In the genomic region with DNA sequence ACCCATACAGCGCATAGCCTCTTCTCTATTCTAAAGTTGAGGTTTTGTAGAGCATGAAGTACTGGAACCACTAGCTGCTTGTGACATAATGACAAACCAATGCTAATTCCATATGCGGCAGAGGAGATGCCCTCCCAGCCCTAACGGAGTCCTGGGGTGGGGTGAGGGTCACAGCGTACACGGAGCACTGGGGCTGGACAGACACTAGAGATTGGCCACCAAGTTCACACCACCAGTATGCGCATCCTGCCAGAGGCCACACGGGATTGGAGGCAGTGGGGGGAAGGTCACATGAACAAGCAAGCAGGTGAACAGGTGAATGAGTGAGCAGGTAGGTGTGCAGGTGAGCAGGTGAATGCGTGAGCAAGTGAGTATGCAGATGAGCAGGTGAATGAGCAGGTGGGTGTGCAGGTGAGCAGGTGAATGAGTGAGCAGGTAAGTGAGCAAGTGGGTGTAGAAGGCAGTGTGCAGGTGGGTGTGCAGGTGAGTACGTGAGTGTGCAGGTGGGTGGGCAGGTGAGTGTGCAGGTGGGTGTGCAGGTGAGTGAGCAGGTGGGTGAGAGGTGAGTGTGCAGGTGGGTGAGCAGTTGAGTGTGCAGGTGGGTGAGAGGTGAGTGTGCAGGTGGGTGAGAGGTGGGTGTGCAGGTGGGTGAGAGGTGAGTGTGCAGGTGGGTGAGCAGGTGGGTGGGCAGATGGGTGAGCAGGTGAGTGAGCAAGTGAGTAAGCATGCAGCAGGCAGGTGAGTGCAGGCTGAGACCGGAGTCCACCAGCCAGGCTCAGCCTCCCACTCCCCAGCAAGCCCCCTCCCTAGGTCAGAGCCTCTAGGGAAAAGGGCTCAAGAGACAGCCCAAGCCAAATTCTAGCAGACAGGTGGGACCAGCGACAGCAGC, we compare ENCODE assay signal across 21 cellular contexts. TPM values are rescaled to one million over a fixed set of nuclear protein-coding genes. Genes with fewer than 3 reads are reported as not detected.
DNase-seq lines count a peak whose midpoint lies in the region; ATAC-seq, FAIRE-seq and TF ChIP-seq lines count a peak whose summit lies in the region.
"Had no signal": no experiment of that assay in that cellular context is flagged by ENCODE, and none has a peak within 500 bp of the region (broad histone marks: within the 10 kb centered on the region; RNA-seq: fewer than 3 reads in every experiment).

No MANE protein-coding gene starts in this region.

- H4K12ac ChIP-seq in trophoblast cell (ENCODE audit: low read depth, low read length): no peak overlapping the region

- H2BK5ac ChIP-seq in trophoblast cell (ENCODE audit: low read depth, low read length, poor library complexity): no peak overlapping the region

- no peaks in the 10 kb centered on the region for H3K36me3 Mint-ChIP-seq in activated naive CD8-positive, alpha-beta T cell treated with anti-CD3 and anti-CD28 coated beads, Interleukin-2, amount 50 U/mL, for 24 hours (ENCODE audit: low read depth)
- H3K36me3 Mint-ChIP-seq in activated naive CD4-positive, alpha-beta T cell treated with anti-CD3 and anti-CD28 coated beads, Interleukin-2, amount 50 U/mL, for 72 hours: no peaks in the 10 kb centered on the region
- H3K36me3 Mint-ChIP-seq: naive thymus-derived CD4-positive, alpha-beta T cell had no signal

- no peak overlapping the region for H2AFZ ChIP-seq in trophoblast cell (ENCODE audit: insufficient read depth, low read length, poor library complexity)

- H3K9ac ChIP-seq in duodenal mucosa (ENCODE audit: low read depth in 1 of 2, low read length in 2 of 2) (peak overlapping the region; percentile 51 to 68), trophoblast cell (ENCODE audit: low read length) (no peak overlapping the region)

- H2BK12ac ChIP-seq in trophoblast cell (ENCODE audit: low read length): no peak overlapping the region

- peak overlapping the region; percentile 52 for H3K4ac ChIP-seq in trophoblast cell (ENCODE audit: low read depth, low read length)

- no peaks in the 10 kb centered on the region for H3K9me3 ChIP-seq in duodenal mucosa (ENCODE audit: control insufficient read depth in 1 of 2, low read length in 2 of 2)
- H3K9me3 ChIP-seq in trophoblast cell (ENCODE audit: insufficient read depth, low read depth, low read length): peaks cover 1% of the 10 kb centered on the region
- H3K9me3 ChIP-seq: A549, ovary had no signal

- ATAC-seq in SK-N-SH treated with all-trans-retinoic acid at 6 μM for 48 hours: no peak
- no peak for ATAC-seq in activated naive CD8-positive, alpha-beta T cell treated with anti-CD3 and anti-CD28 coated beads, Interleukin-2, amount 50 U/mL, for 24 hours
- ATAC-seq in activated naive CD4-positive, alpha-beta T cell treated with anti-CD3 and anti-CD28 coated beads, Interleukin-2, amount 50 U/mL, for 72 hours: no peak
- ATAC-seq: A549; activated CD4-positive, alpha-beta T cell treated with anti-CD3 and anti-CD28 coated beads for 36 hours; naive thymus-derived CD4-positive, alpha-beta T cell; Panc1; sciatic nerve had no signal

- H3K27ac Mint-ChIP-seq in activated naive CD8-positive, alpha-beta T cell treated with anti-CD3 and anti-CD28 coated beads, Interleukin-2, amount 50 U/mL, for 24 hours: no peak overlapping the region
- no peak overlapping the region for H3K27ac Mint-ChIP-seq in activated naive CD4-positive, alpha-beta T cell treated with anti-CD3 and anti-CD28 coated beads, Interleukin-2, amount 50 U/mL, for 72 hours
- H3K27ac Mint-ChIP-seq: activated CD4-positive, alpha-beta T cell treated with anti-CD3 and anti-CD28 coated beads for 36 hours; B cell had no signal

- no peak overlapping the region for H3K4me2 ChIP-seq in trophoblast cell (ENCODE audit: low read length)
- H3K4me2 ChIP-seq: A549 had no signal

- H3K27me3 ChIP-seq in duodenal mucosa (ENCODE audit: control insufficient read depth in 1 of 2, insufficient read depth in 2 of 2, low read length in 2 of 2) (no peaks in the 10 kb centered on the region), trophoblast cell (ENCODE audit: insufficient read depth, low read length) (no peaks in the 10 kb centered on the region)
- H3K27me3 ChIP-seq: ovary had no signal

- peak overlapping the region; percentile 0 for H3K23ac ChIP-seq in trophoblast cell (ENCODE audit: low read length)

- H2BK120ac ChIP-seq in trophoblast cell (ENCODE audit: insufficient read depth, low read length, poor library complexity): no peak overlapping the region

- H4K8ac ChIP-seq in trophoblast cell (ENCODE audit: low read depth, low read length): no peak overlapping the region

- H3K4me1 Mint-ChIP-seq in activated naive CD8-positive, alpha-beta T cell treated with anti-CD3 and anti-CD28 coated beads, Interleukin-2, amount 50 U/mL, for 24 hours: no peaks in the 10 kb centered on the region
- H3K4me1 Mint-ChIP-seq: activated CD4-positive, alpha-beta T cell treated with anti-CD3 and anti-CD28 coated beads for 36 hours; B cell had no signal

- H3K9me3 Mint-ChIP-seq in activated naive CD8-positive, alpha-beta T cell treated with anti-CD3 and anti-CD28 coated beads, Interleukin-2, amount 50 U/mL, for 24 hours: no peaks in the 10 kb centered on the region
- no peaks in the 10 kb centered on the region for H3K9me3 Mint-ChIP-seq in activated naive CD4-positive, alpha-beta T cell treated with anti-CD3 and anti-CD28 coated beads, Interleukin-2, amount 50 U/mL, for 72 hours
- H3K9me3 Mint-ChIP-seq: naive thymus-derived CD4-positive, alpha-beta T cell had no signal

- H3K4me3 Mint-ChIP-seq in activated naive CD8-positive, alpha-beta T cell treated with anti-CD3 and anti-CD28 coated beads, Interleukin-2, amount 50 U/mL, for 24 hours: no peak overlapping the region
- H3K4me3 Mint-ChIP-seq: activated CD4-positive, alpha-beta T cell treated with anti-CD3 and anti-CD28 coated beads for 36 hours; B cell; naive thymus-derived CD4-positive, alpha-beta T cell had no signal

- H3K27ac ChIP-seq in duodenal mucosa (ENCODE audit: low read depth, low read length) (no peak overlapping the region), trophoblast cell (ENCODE audit: low read depth, low read length) (no peak overlapping the region)
- H3K27ac ChIP-seq: ovary had no signal

- H3K79me1 ChIP-seq in trophoblast cell (ENCODE audit: low read length): no peaks in the 10 kb centered on the region

- H3K14ac ChIP-seq in trophoblast cell (ENCODE audit: low read length): no peak overlapping the region

- no peaks in the 10 kb centered on the region for H3K36me3 ChIP-seq in duodenal mucosa (ENCODE audit: control insufficient read depth in 1 of 2, insufficient read depth in 2 of 2, low read length in 2 of 2)
- no peaks in the 10 kb centered on the region for H3K36me3 ChIP-seq in trophoblast cell (ENCODE audit: control insufficient read depth in 1 of 2, insufficient read depth in 2 of 2, low read length in 2 of 2)
- H3K36me3 ChIP-seq: ovary had no signal

- peaks cover 45 to 48% of the 10 kb centered on the region in 2 donors for H3K4me1 ChIP-seq in duodenal mucosa (ENCODE audit: control insufficient read depth in 1 of 2, insufficient read depth in 2 of 2, low read length in 2 of 2)
- peaks cover 2 to 4% of the 10 kb centered on the region in 2 experiments for H3K4me1 ChIP-seq in trophoblast cell (ENCODE audit: control insufficient read depth in 1 of 2, insufficient read depth in 2 of 2, low read length in 2 of 2)

- peak; percentile 88 for FAIRE-seq in HTR-8/SVneo (lab: Jason Lieb, UNC)
- FAIRE-seq: A549, urothelium cell line had no signal

- no peaks in the 10 kb centered on the region for H3K27me3 Mint-ChIP-seq in activated naive CD8-positive, alpha-beta T cell treated with anti-CD3 and anti-CD28 coated beads, Interleukin-2, amount 50 U/mL, for 24 hours
- H3K27me3 Mint-ChIP-seq: activated CD4-positive, alpha-beta T cell treated with anti-CD3 and anti-CD28 coated beads for 36 hours; naive thymus-derived CD4-positive, alpha-beta T cell had no signal

- peak overlapping the region; percentile 34 for H3K18ac ChIP-seq in trophoblast cell (ENCODE audit: low read length)

- no peak overlapping the region for H2AK5ac ChIP-seq in trophoblast cell (ENCODE audit: low read length)

- H4K91ac ChIP-seq in trophoblast cell (ENCODE audit: low read depth, low read length): no peak overlapping the region

- DNase-seq in NCI-H187 treated with DMSO at 0.1 percent for 48 hours (lab: John Stamatoyannopoulos, UW) (peak; percentile 37), NCI-H187 (lab: John Stamatoyannopoulos, UW) (no peak), HTR-8/SVneo (ENCODE audit: insufficient read length, low spot score) (no peak), trophoblast cell (no peak)
- DNase-seq in activated naive CD8-positive, alpha-beta T cell treated with anti-CD3 and anti-CD28 coated beads, Interleukin-2, amount 50 U/mL, for 24 hours: no peak
- no peak for DNase-seq in activated naive CD4-positive, alpha-beta T cell treated with anti-CD3 and anti-CD28 coated beads, Interleukin-2, amount 50 U/mL, for 72 hours (ENCODE audit: low spot score in 2 of 2)
- DNase-seq: activated CD4-positive, alpha-beta T cell treated with anti-CD3 and anti-CD28 coated beads for 36 hours; activated naive CD4-positive, alpha-beta T cell treated with Interleukin-2 at 50 U/mL for 16 hours; activated T-cell treated with anti-CD3 and anti-CD28 coated beads, Interleukin-2, amount 50 U/mL, for 48 hours; Calu3; mesendoderm; naive thymus-derived CD4-positive, alpha-beta T cell; NCI-H1092; ovary had no signal

- H3K79me2 ChIP-seq in trophoblast cell (ENCODE audit: control insufficient read depth, insufficient read depth, low read length, poor library complexity): no peaks in the 10 kb centered on the region

- no peak overlapping the region for H3K4me3 ChIP-seq in duodenal mucosa (ENCODE audit: low read depth in 1 of 2, low read length in 2 of 2)
- H3K4me3 ChIP-seq in trophoblast cell (ENCODE audit: low read depth, low read length): no peak overlapping the region
- H3K4me3 ChIP-seq: A549, ovary had no signal

- no CpG with 5 or more reads among the region's 11 CpGs for WGBS in trophoblast cell (ENCODE audit: extremely low coverage, insufficient coverage, insufficient read length)

TF ChIP-seq in SK-N-SH treated with all-trans-retinoic acid at 6 μM for 48 hours, 23 proteins besides CTCF, POLR2A, EP300 and RAD21 (continues in another document):
- TF ChIP-seq ZNF70 (CRISPR knock-in tag; IDR thresholded peaks at IDR 0.05) (no peak), ZNF565 (CRISPR knock-in tag; conservative IDR thresholded peaks at IDR 0.05; ENCODE audit: low read depth) (no peak), ZNF8 (CRISPR knock-in tag; IDR thresholded peaks at IDR 0.05) (no peak), SNAI2 (CRISPR knock-in tag; IDR thresholded peaks at IDR 0.05) (no peak), TCF4 (CRISPR knock-in tag; IDR thresholded peaks at IDR 0.05; ENCODE audit: borderline replicate concordance) (no peak), BACH2 (CRISPR knock-in tag; IDR thresholded peaks at IDR 0.05; ENCODE audit: borderline replicate concordance) (no peak), CSDC2 (CRISPR knock-in tag; IDR thresholded peaks at IDR 0.05) (no peak), RARB (CRISPR knock-in tag; IDR thresholded peaks at IDR 0.05) (no peak)

RNA-seq across cellular contexts. Expression of a gene that starts 52.7 kb away (rescaled TPM):
- polyA plus RNA-seq in trophoblast cell (2013): 17.0 and 18.1 TPM in 2 replicates
- 1 to 10 TPM; 5.1 to 8.4 TPM for total RNA-seq in activated naive CD4-positive, alpha-beta T cell treated with anti-CD3 and anti-CD28 coated beads, Interleukin-2, amount 50 U/mL, for 72 hours
